In the genomic region with DNA sequence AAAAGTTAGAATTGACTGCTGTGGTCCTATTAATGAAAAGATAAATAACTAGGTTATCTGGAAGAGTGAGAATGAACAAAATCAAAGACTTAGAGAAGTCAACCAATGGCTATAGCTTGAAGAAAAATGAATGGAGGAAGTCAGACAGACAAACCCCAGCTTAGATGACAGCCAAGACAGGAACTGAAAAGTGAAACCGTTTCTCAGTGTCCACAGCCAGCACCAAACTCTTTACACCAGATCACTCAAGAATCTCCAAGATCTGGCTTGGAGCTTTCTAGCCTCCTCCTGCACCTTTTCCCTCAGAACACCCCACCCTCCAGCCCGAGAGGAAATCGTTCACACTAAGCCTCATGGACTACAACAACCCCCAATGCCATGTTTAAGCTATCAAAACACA, we compare ENCODE assay signal across 10 cellular contexts.
A peak's percentile ranks its signal among the peaks of the same experiment; 100 is the strongest.
DNase-seq lines count a peak whose midpoint lies in the region; ATAC-seq and TF ChIP-seq lines count a peak whose summit lies in the region.
"Had no signal": no experiment of that assay in that cellular context is flagged by ENCODE, and none has a peak within 500 bp of the region (broad histone marks: within the 10 kb centered on the region; RNA-seq: fewer than 3 reads in every experiment).

No MANE protein-coding gene starts in this region.

- DNase-seq in immature natural killer cell = peak; percentile 62 to 70 (median 65)
- no peak for DNase-seq in PC-3
- DNase-seq in GOT3 (lab: John Stamatoyannopoulos, UW) = no peak
- no peak for DNase-seq in SKM-1 (lab: John Stamatoyannopoulos, UW; ENCODE audit: unreplicated experiment)
- DNase-seq: activated CD4-positive, alpha-beta T cell treated with anti-CD3 and anti-CD28 coated beads, Interleukin-2, amount 50 U/mL, for 4 hours; left ventricle myocardium inferior; NCI-H2081 had no signal

- no peaks in the 10 kb centered on the region for H3F3A ChIP-seq in PC-3 (ENCODE audit: low read length, unreplicated experiment)

- no peak overlapping the region for H3K27ac ChIP-seq in PC-3 (ENCODE audit: low read length)
- H3K27ac ChIP-seq: left ventricle myocardium inferior had no signal

- BruUV-seq in PC-3 (replicated peaks; lab: Mats Ljungman, UMichigan) = no TSS peak

- CTCF ChIA-PET in PC-3 (lab: Charles Lee) = no interaction called here

- H3K36me3 ChIP-seq in PC-3 (ENCODE audit: low read depth, low read length) = no peaks in the 10 kb centered on the region

- no peak overlapping the region for H2AFZ ChIP-seq in PC-3 (ENCODE audit: low read length)

- H3K27me3 ChIP-seq in PC-3 (ENCODE audit: low read length) = no peaks in the 10 kb centered on the region

- no peak overlapping the region for H3K9ac ChIP-seq in PC-3 (ENCODE audit: low read length)

- ATAC-seq in GM18858 (IDR thresholded peaks at IDR 0.05; ENCODE audit: unreplicated experiment) (peak; percentile 76), GM21447 (IDR thresholded peaks at IDR 0.05; ENCODE audit: unreplicated experiment) (peak; percentile 89), HG03432 (IDR thresholded peaks at IDR 0.05; ENCODE audit: unreplicated experiment) (peak; percentile 91), PC-3 (no peak)

- peaks cover 63 to 68% of the 10 kb centered on the region in 2 donors for H3K4me1 Mint-ChIP-seq in immature natural killer cell

- no peak overlapping the region for H3K4me3 ChIP-seq in PC-3 (ENCODE audit: low read length)
- H3K4me3 ChIP-seq: left ventricle myocardium inferior had no signal

- H3K4me2 ChIP-seq in PC-3 (ENCODE audit: low read length) = no peak overlapping the region

- H3K36me3 Mint-ChIP-seq in immature natural killer cell = peaks cover 19 to 33% (median 32%) of the 10 kb centered on the region in 3 donors

- no peaks in the 10 kb centered on the region for H3K9me3 ChIP-seq in PC-3 (ENCODE audit: low read length)
- H3K9me3 ChIP-seq: left ventricle myocardium inferior had no signal

- H3K4me1 ChIP-seq in PC-3 (ENCODE audit: insufficient read depth, low read length) = no peaks in the 10 kb centered on the region
- H3K4me1 ChIP-seq: left ventricle myocardium inferior had no signal

- no peak for TF ChIP-seq CTCF in PC-3 (conservative IDR thresholded peaks at IDR 0.05; ENCODE audit: low read depth, low read length)

- H4K20me1 ChIP-seq in PC-3 (ENCODE audit: low read length) = no peaks in the 10 kb centered on the region

- H3K27me3 Mint-ChIP-seq in immature natural killer cell (ENCODE audit: low read depth in 3 of 3) = peaks cover 4 to 16% (median 5%) of the 10 kb centered on the region in 3 donors

- no peaks in the 10 kb centered on the region for H3K9me2 ChIP-seq in PC-3 (replicated peaks; ENCODE audit: low read length)

- H3K9me3 Mint-ChIP-seq in immature natural killer cell = no peaks in the 10 kb centered on the region

- H3K4me3 Mint-ChIP-seq in immature natural killer cell = peak overlapping the region; percentile 74 to 85 (median 79)

- POLR2A ChIA-PET in PC-3 (lab: Charles Lee; ENCODE audit: unreplicated experiment) = no interaction called here

- H3K79me2 ChIP-seq in PC-3 (ENCODE audit: low read length) = no peaks in the 10 kb centered on the region

- peak overlapping the region; percentile 90 to 97 (median 95) for H3K27ac Mint-ChIP-seq in immature natural killer cell

- intact Hi-C loops in PC-3 (cut with micrococcal nuclease) = no loop called here

Comparison
In these comparisons a context has a peak if more than half of its experiments do, and no peak if none do; other contexts are left out.
1. DNase-seq: peak in immature natural killer cell (3 of 3); none in PC-3 (single experiment), GOT3 (single experiment) and SKM-1 (single experiment).